ENCODE assay signal across 13 cellular contexts in genomic region chr17:2086306-2086705, GRCh38. TPM values are rescaled to one million over a fixed set of nuclear protein-coding genes. Genes with fewer than 3 reads are reported as not detected.
A peak's percentile ranks its signal among the peaks of the same experiment; 100 is the strongest.
DNase-seq lines count a peak whose midpoint lies in the region; ATAC-seq and TF ChIP-seq lines count a peak whose summit lies in the region.
"Had no signal": no experiment of that assay in that cellular context is flagged by ENCODE, and none has a peak within 500 bp of the region (broad histone marks: within the 10 kb centered on the region; RNA-seq: fewer than 3 reads in every experiment).

No MANE protein-coding gene starts in this region.

- DNase-seq in activated naive CD8-positive, alpha-beta T cell treated with anti-CD3 and anti-CD28 coated beads, Interleukin-2, amount 50 U/mL, for 24 hours = no peak
- no peak for DNase-seq in activated T-helper 1 cell treated with anti-CD3 and anti-CD28 coated beads, Interleukin-12 subunit alpha, Interleukin-12 subunit beta, Interleukin-2, Interleukin-4 antibody, amounts not matched to agents 30 ng/mL and 10 ng/mL and 1 ng/mL, durations not matched to agents 14 hours and 24 hours and 36 hours (ENCODE audit: low spot score)
- no peak for DNase-seq in mesothelial cell of epicardium (ENCODE audit: low spot score in 2 of 2, unreplicated experiment in 2 of 2)
- no peak for DNase-seq in tibial artery
- DNase-seq in mucosa of gallbladder (ENCODE audit: low spot score) = no peak
- DNase-seq in COR-L47 (lab: John Stamatoyannopoulos, UW) = no peak
- no peak for DNase-seq in NCI-H1436 treated with DMSO at 0.1 percent for 48 hours (lab: John Stamatoyannopoulos, UW)
- DNase-seq: central memory CD4-positive, alpha-beta T cell; naive thymus-derived CD8-positive, alpha-beta T cell; NCI-H2227 treated with DMSO at 0.1 percent for 48 hours; WERI-Rb-1 had no signal

- H3K27ac ChIP-seq in tibial artery = peak overlapping the region; percentile 42 to 53
- H3K27ac ChIP-seq: WERI-Rb-1 had no signal

- H3K4me3 ChIP-seq in tibial artery = no peak overlapping the region

- H3K27me3 ChIP-seq in tibial artery = no peaks in the 10 kb centered on the region

- no peaks in the 10 kb centered on the region for H3K27me3 Mint-ChIP-seq in activated naive CD8-positive, alpha-beta T cell
- no peaks in the 10 kb centered on the region for H3K27me3 Mint-ChIP-seq in activated naive CD8-positive, alpha-beta T cell treated with anti-CD3 and anti-CD28 coated beads, Interleukin-2, amount 50 U/mL, for 24 hours
- H3K27me3 Mint-ChIP-seq in activated T-helper 1 cell treated with anti-CD3 and anti-CD28 coated beads, Interleukin-12 subunit alpha, Interleukin-12 subunit beta, Interleukin-2, Interleukin-4 antibody, amounts not matched to agents 30 ng/mL and 10 ng/mL and 1 ng/mL, durations not matched to agents 14 hours and 24 hours and 36 hours (ENCODE audit: insufficient read depth) = peaks cover 1% of the 10 kb centered on the region
- H3K27me3 Mint-ChIP-seq in mesothelial cell of epicardium (ENCODE audit: low read depth) = no peaks in the 10 kb centered on the region
- H3K27me3 Mint-ChIP-seq: naive thymus-derived CD8-positive, alpha-beta T cell had no signal

- H3K4me1 Mint-ChIP-seq in activated naive CD8-positive, alpha-beta T cell (ENCODE audit: low read depth) = peaks cover 48% of the 10 kb centered on the region
- peaks cover 68% of the 10 kb centered on the region for H3K4me1 Mint-ChIP-seq in activated naive CD8-positive, alpha-beta T cell treated with anti-CD3 and anti-CD28 coated beads, Interleukin-2, amount 50 U/mL, for 24 hours
- H3K4me1 Mint-ChIP-seq in activated T-helper 1 cell treated with anti-CD3 and anti-CD28 coated beads, Interleukin-12 subunit alpha, Interleukin-12 subunit beta, Interleukin-2, Interleukin-4 antibody, amounts not matched to agents 30 ng/mL and 10 ng/mL and 1 ng/mL, durations not matched to agents 14 hours and 24 hours and 36 hours (ENCODE audit: low read depth) = peaks cover 98% of the 10 kb centered on the region
- peaks cover 88% of the 10 kb centered on the region for H3K4me1 Mint-ChIP-seq in mesothelial cell of epicardium

- H3K27ac Mint-ChIP-seq in activated naive CD8-positive, alpha-beta T cell = peak overlapping the region; percentile 83
- H3K27ac Mint-ChIP-seq in activated naive CD8-positive, alpha-beta T cell treated with anti-CD3 and anti-CD28 coated beads, Interleukin-2, amount 50 U/mL, for 24 hours = no peak overlapping the region
- peak overlapping the region; percentile 86 for H3K27ac Mint-ChIP-seq in activated T-helper 1 cell treated with anti-CD3 and anti-CD28 coated beads, Interleukin-12 subunit alpha, Interleukin-12 subunit beta, Interleukin-2, Interleukin-4 antibody, amounts not matched to agents 30 ng/mL and 10 ng/mL and 1 ng/mL, durations not matched to agents 14 hours and 24 hours and 36 hours
- peak overlapping the region; percentile 94 for H3K27ac Mint-ChIP-seq in mesothelial cell of epicardium

- no peaks in the 10 kb centered on the region for H3K9me3 ChIP-seq in tibial artery

- peaks cover 0 to 74% (median 38%) of the 10 kb centered on the region in 4 donors for H3K4me1 ChIP-seq in tibial artery

- no peak overlapping the region for H3K4me3 Mint-ChIP-seq in activated naive CD8-positive, alpha-beta T cell
- no peak overlapping the region for H3K4me3 Mint-ChIP-seq in activated naive CD8-positive, alpha-beta T cell treated with anti-CD3 and anti-CD28 coated beads, Interleukin-2, amount 50 U/mL, for 24 hours
- H3K4me3 Mint-ChIP-seq in activated T-helper 1 cell treated with anti-CD3 and anti-CD28 coated beads, Interleukin-12 subunit alpha, Interleukin-12 subunit beta, Interleukin-2, Interleukin-4 antibody, amounts not matched to agents 30 ng/mL and 10 ng/mL and 1 ng/mL, durations not matched to agents 14 hours and 24 hours and 36 hours = peak overlapping the region; percentile 66
- no peak overlapping the region for H3K4me3 Mint-ChIP-seq in mesothelial cell of epicardium

- H3K36me3 Mint-ChIP-seq in activated naive CD8-positive, alpha-beta T cell = peaks cover 23% of the 10 kb centered on the region
- H3K36me3 Mint-ChIP-seq in activated naive CD8-positive, alpha-beta T cell treated with anti-CD3 and anti-CD28 coated beads, Interleukin-2, amount 50 U/mL, for 24 hours (ENCODE audit: low read depth) = peaks cover 18% of the 10 kb centered on the region
- peaks cover 24% of the 10 kb centered on the region for H3K36me3 Mint-ChIP-seq in activated T-helper 1 cell treated with anti-CD3 and anti-CD28 coated beads, Interleukin-12 subunit alpha, Interleukin-12 subunit beta, Interleukin-2, Interleukin-4 antibody, amounts not matched to agents 30 ng/mL and 10 ng/mL and 1 ng/mL, durations not matched to agents 14 hours and 24 hours and 36 hours (ENCODE audit: low read depth)
- H3K36me3 Mint-ChIP-seq in mesothelial cell of epicardium = peaks cover 7% of the 10 kb centered on the region

- TF ChIP-seq CTCF in mesothelial cell of epicardium (IDR thresholded peaks at IDR 0.05; ENCODE audit: unreplicated experiment) (no peak), tibial artery (IDR thresholded peaks at IDR 0.05) (no peak)

- intact Hi-C loops in activated T-helper 1 cell treated with anti-CD3 and anti-CD28 coated beads, Interleukin-12 subunit alpha, Interleukin-12 subunit beta, Interleukin-2, Interleukin-4 antibody, amounts not matched to agents 30 ng/mL and 10 ng/mL and 1 ng/mL, durations not matched to agents 14 hours and 24 hours and 36 hours (cut with micrococcal nuclease) = loop anchor here (5.0 kb wide), 2 partner anchors 34 to 71 kb away; no protein-coding TSS in a partner anchor
- intact Hi-C loops in tibial artery (cut with DNase I; ENCODE audit: low total_unique reads) = no loop called here

- H3K9me3 Mint-ChIP-seq in activated naive CD8-positive, alpha-beta T cell (ENCODE audit: low read depth) = no peaks in the 10 kb centered on the region
- H3K9me3 Mint-ChIP-seq in activated naive CD8-positive, alpha-beta T cell treated with anti-CD3 and anti-CD28 coated beads, Interleukin-2, amount 50 U/mL, for 24 hours = no peaks in the 10 kb centered on the region
- H3K9me3 Mint-ChIP-seq in activated T-helper 1 cell treated with anti-CD3 and anti-CD28 coated beads, Interleukin-12 subunit alpha, Interleukin-12 subunit beta, Interleukin-2, Interleukin-4 antibody, amounts not matched to agents 30 ng/mL and 10 ng/mL and 1 ng/mL, durations not matched to agents 14 hours and 24 hours and 36 hours = no peaks in the 10 kb centered on the region
- H3K9me3 Mint-ChIP-seq in mesothelial cell of epicardium = no peaks in the 10 kb centered on the region
- H3K9me3 Mint-ChIP-seq: naive thymus-derived CD8-positive, alpha-beta T cell had no signal

- ATAC-seq in activated naive CD8-positive, alpha-beta T cell treated with anti-CD3 and anti-CD28 coated beads, Interleukin-2, amount 50 U/mL, for 24 hours = no peak
- ATAC-seq: esophagus mucosa; naive thymus-derived CD8-positive, alpha-beta T cell had no signal

- peaks cover 7 to 47% (median 12%) of the 10 kb centered on the region in 3 donors for H3K36me3 ChIP-seq in tibial artery

RNA-seq across cellular contexts. Expression of gene HIC1, which starts 31.4 kb away (rescaled TPM):
- total RNA-seq in activated T-helper 1 cell treated with anti-CD3 and anti-CD28 coated beads, Interleukin-12 subunit alpha, Interleukin-12 subunit beta, Interleukin-2, Interleukin-4 antibody, amounts not matched to agents 30 ng/mL and 10 ng/mL and 1 ng/mL, durations not matched to agents 14 hours and 24 hours and 36 hours = 45.6 and 47.0 TPM in 2 replicates
- total RNA-seq in mesothelial cell of epicardium = 97.9 to 99.3 TPM (median 98.9 TPM) in 3 replicates
- 20.8 TPM for total RNA-seq in mucosa of gallbladder

RNA-seq across cellular contexts. Expression of gene OVCA2, which starts 44.5 kb away (rescaled TPM):
- total RNA-seq in activated T-helper 1 cell treated with anti-CD3 and anti-CD28 coated beads, Interleukin-12 subunit alpha, Interleukin-12 subunit beta, Interleukin-2, Interleukin-4 antibody, amounts not matched to agents 30 ng/mL and 10 ng/mL and 1 ng/mL, durations not matched to agents 14 hours and 24 hours and 36 hours = 43.9 and 44.0 TPM in 2 replicates
- total RNA-seq in mesothelial cell of epicardium (17.3 to 24.8 TPM (median 24.5 TPM) in 3 replicates), mucosa of gallbladder (31.8 TPM)

RNA-seq across cellular contexts. Expression of gene DPH1, which starts 56.4 kb away (rescaled TPM):
- total RNA-seq in activated T-helper 1 cell treated with anti-CD3 and anti-CD28 coated beads, Interleukin-12 subunit alpha, Interleukin-12 subunit beta, Interleukin-2, Interleukin-4 antibody, amounts not matched to agents 30 ng/mL and 10 ng/mL and 1 ng/mL, durations not matched to agents 14 hours and 24 hours and 36 hours = 49.4 and 61.3 TPM in 2 replicates
- total RNA-seq in mesothelial cell of epicardium (63.8 to 74.5 TPM (median 71.2 TPM) in 3 replicates), mucosa of gallbladder (51.5 TPM)
